In the genomic region with DNA sequence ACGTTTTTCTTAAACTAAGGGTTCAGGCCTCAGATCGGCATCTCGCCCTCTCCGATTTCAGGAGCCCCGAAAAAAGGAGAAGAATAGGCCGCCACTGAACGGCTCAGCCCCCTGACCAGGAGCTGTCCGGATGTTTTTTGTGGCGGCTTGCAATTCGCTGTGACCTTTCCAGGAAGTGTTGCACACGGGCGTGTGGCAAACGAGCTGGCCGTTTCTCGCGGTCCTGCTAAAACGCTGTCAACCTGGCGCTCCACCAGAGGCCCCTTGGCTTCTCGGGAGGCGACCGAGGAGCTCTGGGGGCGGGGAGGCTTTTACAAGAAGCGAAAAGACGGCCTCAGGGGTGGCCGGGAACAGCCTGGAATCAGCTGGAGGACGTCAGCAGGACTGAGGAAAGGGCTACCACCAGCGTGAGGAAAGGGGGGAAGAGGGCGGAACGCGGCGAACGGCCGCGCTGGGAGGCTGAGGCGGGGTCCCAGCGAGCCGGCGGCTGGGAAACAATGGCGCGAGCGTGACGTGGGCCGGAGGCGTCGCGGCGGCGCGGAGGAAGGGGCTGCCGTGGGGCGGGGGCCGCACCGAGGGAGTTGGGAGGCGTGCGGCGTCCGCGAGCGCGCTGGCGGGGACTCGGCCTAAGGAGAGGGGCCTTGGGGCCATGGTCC, we compare ENCODE assay signal across 8 cellular contexts. TPM values are rescaled to one million over a fixed set of nuclear protein-coding genes. Genes with fewer than 3 reads are reported as not detected.
DNase-seq lines count a peak whose midpoint lies in the region; ATAC-seq and TF ChIP-seq lines count a peak whose summit lies in the region.

No MANE protein-coding gene starts in this region.

- ATAC-seq in GM21737 (IDR thresholded peaks at IDR 0.05; ENCODE audit: unreplicated experiment), result peak; percentile 53
- peak; percentile 70 to 83 (median 77) for ATAC-seq in heart right ventricle
- ATAC-seq in upper lobe of right lung, result peak; percentile 79

- H3K9ac ChIP-seq in ES-I3 (ENCODE audit: low read depth, low read length), result peak overlapping the region; percentile 96
- H3K9ac ChIP-seq in SU-DHL-6 (ENCODE audit: low read length), result peak overlapping the region; percentile 98

- peak overlapping the region; percentile 72 for H2AFZ ChIP-seq in SU-DHL-6 (ENCODE audit: low read depth, low read length, severe bottlenecking)

- DNase-seq in Kasumi-1 (lab: John Stamatoyannopoulos, UW) (peak; percentile 80 to 88), adrenal gland (peak; percentile 77 to 91 (median 87)), heart right ventricle (peak; percentile 82 to 86), posterior cingulate gyrus (peak; percentile 28 to 91 (median 58)), upper lobe of right lung (peak; percentile 92)

- H4K20me1 ChIP-seq in SU-DHL-6 (ENCODE audit: low read depth, low read length), result no peaks in the 10 kb centered on the region

- peak; percentile 49 to 64 for TF ChIP-seq POLR2A in adrenal gland (IDR thresholded peaks at IDR 0.05)

- H3K27ac ChIP-seq in SU-DHL-6 (ENCODE audit: low read depth, low read length), result peak overlapping the region; percentile 48
- peak overlapping the region; percentile 75 to 99 (median 96) for H3K27ac ChIP-seq in adrenal gland
- peak overlapping the region; percentile 93 to 100 (median 98) for H3K27ac ChIP-seq in heart right ventricle
- peak overlapping the region; percentile 97 for H3K27ac ChIP-seq in upper lobe of right lung

- no peaks in the 10 kb centered on the region for H3K9me2 ChIP-seq in SU-DHL-6 (replicated peaks; ENCODE audit: insufficient read depth, low read length)

- H3K4me1 ChIP-seq in ES-I3 (ENCODE audit: insufficient read depth, low read length), result peaks cover 24% of the 10 kb centered on the region
- H3K4me1 ChIP-seq in adrenal gland (replicated peaks in 1 of 2), result peaks cover 33 to 66% of the 10 kb centered on the region in 2 donors
- peaks cover 3 to 76% (median 60%) of the 10 kb centered on the region in 9 donors for H3K4me1 ChIP-seq in heart right ventricle
- peaks cover 51% of the 10 kb centered on the region for H3K4me1 ChIP-seq in upper lobe of right lung

- no peaks in the 10 kb centered on the region for H3F3A ChIP-seq in SU-DHL-6 (ENCODE audit: insufficient read depth)

- TF ChIP-seq CTCF in SU-DHL-6 (IDR thresholded peaks at IDR 0.05; ENCODE audit: insufficient read depth, low read length, poor library complexity, severe bottlenecking) (no peak), adrenal gland (IDR thresholded peaks at IDR 0.05) (peak in 1 of 6 experiments; percentile 1), heart right ventricle (IDR thresholded peaks at IDR 0.05) (peak in 1 of 9 donors; percentile 4), upper lobe of right lung (IDR thresholded peaks at IDR 0.05) (no peak)

- H3K9me3 ChIP-seq in ES-I3 (ENCODE audit: control insufficient read depth, insufficient read depth, low read length), result no peaks in the 10 kb centered on the region
- no peaks in the 10 kb centered on the region for H3K9me3 ChIP-seq in SU-DHL-6 (ENCODE audit: insufficient read depth, low read length)
- H3K9me3 ChIP-seq in adrenal gland (replicated peaks in 1 of 3), result no peaks in the 10 kb centered on the region
- H3K9me3 ChIP-seq in heart right ventricle, result no peaks in the 10 kb centered on the region
- H3K9me3 ChIP-seq in upper lobe of right lung, result no peaks in the 10 kb centered on the region

- H3K27me3 ChIP-seq in SU-DHL-6 (ENCODE audit: low read length) (no peaks in the 10 kb centered on the region), adrenal gland (no peaks in the 10 kb centered on the region), heart right ventricle (no peaks in the 10 kb centered on the region), upper lobe of right lung (no peaks in the 10 kb centered on the region)

- intact Hi-C loops in adrenal gland (cut with DNase I) (loop anchor here in 1 of 2 donors (10.0 kb wide), 1 partner anchor 78 kb away; no protein-coding TSS in a partner anchor), heart right ventricle (cut with DNase I) (loop anchor here in 7 of 10 donors (2.0 to 5.0 kb wide), 7 partner anchors 35 to 275 kb away; a partner anchor contains a TSS), posterior cingulate gyrus (cut with DNase I) (loop anchor here (5.0 to 10.0 kb wide), 2 partner anchors 108 to 275 kb away; a partner anchor contains a TSS), upper lobe of right lung (cut with DNase I) (no loop called here)

- peaks cover 53% of the 10 kb centered on the region for H3K79me2 ChIP-seq in SU-DHL-6 (ENCODE audit: insufficient read depth, low read length)

- peak overlapping the region; percentile 68 for H3K4me3 ChIP-seq in SU-DHL-6 (ENCODE audit: insufficient read depth, low read length, poor library complexity, severe bottlenecking)
- H3K4me3 ChIP-seq in adrenal gland, result peak overlapping the region; percentile 29 to 98 (median 77)
- H3K4me3 ChIP-seq in heart right ventricle, result peak overlapping the region; percentile 61 to 97 (median 82)
- H3K4me3 ChIP-seq in upper lobe of right lung, result peak overlapping the region; percentile 88

- WGBS in adrenal gland, 4 donors, result 0 to 1% (median 1%) methylated on average over 9 to 62 of the region's 62 CpGs
- WGBS in heart right ventricle, 2 donors, result 0 to 1% methylated on average over 44 to 62 of the region's 62 CpGs

- no peaks in the 10 kb centered on the region for H3K36me3 ChIP-seq in ES-I3 (ENCODE audit: insufficient read depth, low read length)
- H3K36me3 ChIP-seq in SU-DHL-6 (ENCODE audit: low read length), result no peaks in the 10 kb centered on the region
- no peaks in the 10 kb centered on the region for H3K36me3 ChIP-seq in adrenal gland (replicated peaks in 1 of 2)
- peaks cover 0 to 8% (median 0%) of the 10 kb centered on the region in 9 donors for H3K36me3 ChIP-seq in heart right ventricle
- H3K36me3 ChIP-seq in upper lobe of right lung, result peaks cover 7% of the 10 kb centered on the region

- peak overlapping the region; percentile 75 for H3K4me2 ChIP-seq in SU-DHL-6 (ENCODE audit: low read depth, low read length, poor library complexity, severe bottlenecking)

RNA-seq across cellular contexts. Expression of a gene that starts 0.5 kb away (rescaled TPM):
- total RNA-seq in adrenal gland (100 to 1,000 TPM in 1 of 8 donors, 10 to 100 TPM in 7; 23.2 to 101 (median 71.6) TPM), heart right ventricle (10 to 100 TPM; 35.2 to 88.2 (median 58.5) TPM), upper lobe of right lung (92.7 TPM)
- polyA plus RNA-seq in adrenal gland (10 to 100 TPM; 32.9 to 92.5 (median 33.2) TPM), heart right ventricle (10 to 100 TPM; 23.9 to 38.7 TPM)

RNA-seq across cellular contexts. Expression of a gene that starts 53.1 kb away (rescaled TPM):
- not detected for total RNA-seq in adrenal gland
- polyA plus RNA-seq in adrenal gland, result under 1 TPM in 1 of 3 donors, not detected in 2; 0.09 TPM
- total RNA-seq in heart right ventricle, result not detected
- polyA plus RNA-seq in heart right ventricle, result under 1 TPM in 1 of 2 donors, not detected in 1; 0.01 TPM
- not detected for total RNA-seq in upper lobe of right lung

Comparison
In these comparisons a context has a peak if more than half of its experiments do, and no peak if none do; other contexts are left out.
1. Peak in every context shown above with its lines: DNase-seq, ATAC-seq, H3K4me3 ChIP-seq and H3K27ac ChIP-seq.
2. H3K27ac ChIP-seq: peak in every context shown above with its lines; median percentile 98 in heart right ventricle; 97 in upper lobe of right lung; 96 in adrenal gland; 48 in SU-DHL-6.